In the genomic region with DNA sequence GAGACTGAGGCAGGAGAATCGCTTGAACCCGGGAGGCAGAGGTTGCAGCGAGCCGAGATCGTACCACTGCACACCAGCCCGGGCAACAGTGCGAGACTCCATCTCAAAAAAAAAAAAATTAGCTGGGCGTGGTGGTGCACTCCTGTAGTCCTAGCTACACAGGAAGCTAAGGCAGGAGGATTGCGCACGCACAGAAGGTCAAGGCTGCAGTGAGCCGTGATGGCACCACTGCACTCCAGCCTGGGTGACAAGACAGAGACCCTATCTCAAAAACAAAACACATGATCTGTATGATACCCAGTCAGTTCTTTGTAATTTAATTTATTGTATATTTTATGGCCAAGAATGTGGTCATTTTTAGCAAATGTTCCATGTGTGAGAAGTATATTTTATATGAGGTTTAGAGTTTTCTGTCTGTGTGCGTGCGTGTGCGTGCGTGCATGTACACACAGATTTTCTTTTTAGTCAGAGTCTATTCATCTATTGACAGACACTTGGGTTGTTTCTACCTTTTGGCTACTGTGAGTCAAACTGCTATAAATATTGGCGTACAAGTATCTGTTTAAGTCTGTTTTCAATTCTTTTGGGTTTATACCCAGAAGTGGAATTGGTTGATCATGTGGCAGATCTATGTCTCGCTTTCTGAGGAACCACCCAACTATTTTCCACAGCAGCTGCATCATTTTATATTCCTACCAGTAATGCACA, we compare ENCODE assay signal across 18 cellular contexts.
"Had no signal": no experiment of that assay in that cellular context is flagged by ENCODE, and none has a peak within 500 bp of the region (broad histone marks: within the 10 kb centered on the region; RNA-seq: fewer than 3 reads in every experiment).

No MANE protein-coding gene starts in this region.

- H3K27ac Mint-ChIP-seq: activated naive CD8-positive, alpha-beta T cell treated with anti-CD3 and anti-CD28 coated beads, Interleukin-2, amount 10 ng/mL, durations not matched to agents 7 days and 5 days; mesothelial cell of epicardium; progenitor cell of endocrine pancreas; T-helper 1 cell treated with Interleukin-12 subunit alpha and Interleukin-12 subunit beta and Interleukin-4 antibody, amounts not matched to agents 30 μg/mL and 1 μg/mL, for 36 hours had no signal

- H3K4me3 Mint-ChIP-seq: activated naive CD8-positive, alpha-beta T cell treated with anti-CD3 and anti-CD28 coated beads, Interleukin-2, amount 10 ng/mL, durations not matched to agents 7 days and 5 days; central memory CD8-positive, alpha-beta T cell; mesothelial cell of epicardium; T-helper 1 cell treated with Interleukin-12 subunit alpha and Interleukin-12 subunit beta and Interleukin-4 antibody, amounts not matched to agents 30 μg/mL and 1 μg/mL, for 36 hours had no signal

- DNase-seq: activated CD8-positive, alpha-beta memory T cell treated with anti-CD3 and anti-CD28 coated beads, Interleukin-2, amount 50 U/mL, for 48 hours; activated gamma-delta T cell; activated naive CD8-positive, alpha-beta T cell treated with anti-CD3 and anti-CD28 coated beads, Interleukin-2, amount 10 ng/mL, durations not matched to agents 7 days and 5 days; anterior cingulate cortex; brain microvascular endothelial cell; cortex of kidney; effector CD4-positive, alpha-beta T cell; left colon; lower lobe of right lung; right cardiac atrium; SHP77; small intestine; stimulated activated naive CD4-positive, alpha-beta T cell; trophoblast cell had no signal

- H3K9me3 Mint-ChIP-seq: activated naive CD8-positive, alpha-beta T cell treated with anti-CD3 and anti-CD28 coated beads, Interleukin-2, amount 10 ng/mL, durations not matched to agents 7 days and 5 days; central memory CD8-positive, alpha-beta T cell; mesothelial cell of epicardium; T-helper 1 cell treated with Interleukin-12 subunit alpha and Interleukin-12 subunit beta and Interleukin-4 antibody, amounts not matched to agents 30 μg/mL and 1 μg/mL, for 36 hours had no signal

- H3K4me1 Mint-ChIP-seq: activated naive CD8-positive, alpha-beta T cell treated with anti-CD3 and anti-CD28 coated beads, Interleukin-2, amount 10 ng/mL, durations not matched to agents 7 days and 5 days had no signal

- ATAC-seq: left colon, lower lobe of right lung, right cardiac atrium had no signal

- H3K27me3 Mint-ChIP-seq: activated naive CD8-positive, alpha-beta T cell treated with anti-CD3 and anti-CD28 coated beads, Interleukin-2, amount 10 ng/mL, durations not matched to agents 7 days and 5 days; central memory CD8-positive, alpha-beta T cell; progenitor cell of endocrine pancreas had no signal
